6 cellular contexts compared by ENCODE assay signal in the genomic region with DNA sequence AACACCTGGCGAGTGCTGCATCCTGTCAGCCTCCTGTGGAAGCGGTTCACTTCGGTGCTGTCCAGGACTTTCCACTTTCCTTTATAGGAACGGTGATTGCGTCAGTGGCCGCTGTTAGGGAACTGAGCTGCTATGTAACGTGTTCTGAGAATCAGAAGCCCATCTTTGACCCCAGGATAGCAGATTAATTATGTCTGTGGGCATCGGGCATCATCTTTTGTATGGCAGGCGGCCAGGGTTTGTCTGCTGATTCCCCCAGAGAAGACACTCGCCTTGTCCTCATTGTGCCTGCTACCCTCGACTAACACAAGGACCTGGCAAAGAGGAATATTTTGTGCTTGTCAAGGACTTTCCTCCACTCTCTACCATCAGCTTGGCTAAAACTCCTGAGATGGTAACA. TPM values are rescaled to one million over a fixed set of nuclear protein-coding genes. Genes with fewer than 3 reads are reported as not detected.
"Had no signal": no experiment of that assay in that cellular context is flagged by ENCODE, and none has a peak within 500 bp of the region (broad histone marks: within the 10 kb centered on the region; RNA-seq: fewer than 3 reads in every experiment).

No MANE protein-coding gene starts in this region.

RNA-seq across cellular contexts. Expression of gene CLEC18C, which starts 25.7 kb away (rescaled TPM):
- total RNA-seq: osteocyte, subcutaneous adipose tissue, upper lobe of right lung, urinary bladder had no signal
- polyA plus RNA-seq: naive thymus-derived CD4-positive, alpha-beta T cell; right cardiac atrium had no signal
